6 cellular contexts compared by ENCODE assay signal in genomic region chr7:100867796-100868485, GRCh38. TPM values are rescaled to one million over a fixed set of nuclear protein-coding genes. Genes with fewer than 3 reads are reported as not detected.
DNase-seq lines count a peak whose midpoint lies in the region; ATAC-seq and TF ChIP-seq lines count a peak whose summit lies in the region.

No MANE protein-coding gene starts in this region.

- H3K9me3 ChIP-seq in mucosa of descending colon = no peaks in the 10 kb centered on the region

- peaks cover 6% of the 10 kb centered on the region for H3K4me1 ChIP-seq in mucosa of descending colon (ENCODE audit: low read depth)

- peak overlapping the region; percentile 87 for H3K4me3 Mint-ChIP-seq in activated naive CD8-positive, alpha-beta T cell treated with anti-CD3 and anti-CD28 coated beads, Interleukin-2, amount 50 U/mL, for 24 hours

- ATAC-seq in activated naive CD8-positive, alpha-beta T cell treated with anti-CD3 and anti-CD28 coated beads, Interleukin-2, amount 50 U/mL, for 24 hours = no peak
- ATAC-seq in mucosa of descending colon = peak; percentile 3
- ATAC-seq in GM21825 (IDR thresholded peaks at IDR 0.05; ENCODE audit: unreplicated experiment) = no peak

- H3K4me3 ChIP-seq in GM12865 (ENCODE audit: low read depth, low read length) (peak overlapping the region; percentile 67), mucosa of descending colon (peak overlapping the region; percentile 29)

- H3K4me1 Mint-ChIP-seq in activated naive CD8-positive, alpha-beta T cell treated with anti-CD3 and anti-CD28 coated beads, Interleukin-2, amount 50 U/mL, for 24 hours = peaks cover 20% of the 10 kb centered on the region

- TF ChIP-seq CTCF in GM12865 (IDR thresholded peaks at IDR 0.05; ENCODE audit: insufficient read depth, low read depth, low read length, missing control alignments) = no peak
- TF ChIP-seq CTCF in mucosa of descending colon (IDR thresholded peaks at IDR 0.05) = no peak

- DNase-seq in GM12865 (ENCODE audit: low read depth) (peak; percentile 67), mucosa of descending colon (peak in 2 of 3 donors; percentile 50 to 52), activated gamma-delta T cell (lab: John Stamatoyannopoulos, UW) (no peak), KG1 (lab: John Stamatoyannopoulos, UW) (no peak)
- DNase-seq in activated naive CD8-positive, alpha-beta T cell treated with anti-CD3 and anti-CD28 coated beads, Interleukin-2, amount 50 U/mL, for 24 hours = no peak

- no peaks in the 10 kb centered on the region for H3K36me3 ChIP-seq in mucosa of descending colon (ENCODE audit: low read depth)

- no peaks in the 10 kb centered on the region for H3K27me3 Mint-ChIP-seq in activated naive CD8-positive, alpha-beta T cell treated with anti-CD3 and anti-CD28 coated beads, Interleukin-2, amount 50 U/mL, for 24 hours

- H3K36me3 Mint-ChIP-seq in activated naive CD8-positive, alpha-beta T cell treated with anti-CD3 and anti-CD28 coated beads, Interleukin-2, amount 50 U/mL, for 24 hours (ENCODE audit: low read depth) = peaks cover 15% of the 10 kb centered on the region

- peak overlapping the region; percentile 68 for H3K27ac Mint-ChIP-seq in activated naive CD8-positive, alpha-beta T cell treated with anti-CD3 and anti-CD28 coated beads, Interleukin-2, amount 50 U/mL, for 24 hours

- no peaks in the 10 kb centered on the region for H3K9me3 Mint-ChIP-seq in activated naive CD8-positive, alpha-beta T cell treated with anti-CD3 and anti-CD28 coated beads, Interleukin-2, amount 50 U/mL, for 24 hours

- intact Hi-C loops in mucosa of descending colon (cut with DNase I, micrococcal nuclease) = loop anchor here in 1 of 2 donors (10.0 kb wide), 1 partner anchor 163 kb away; the partner anchor contains the start of gene POP7

RNA-seq across cellular contexts. Expression of gene TRIP6, which starts 0.8 kb away (rescaled TPM):
- 10 to 100 TPM; 27.8 to 42.7 (median 30.0) TPM for total RNA-seq in mucosa of descending colon

RNA-seq across cellular contexts. Expression of gene SRRT, which starts 7.0 kb away (rescaled TPM):
- total RNA-seq in mucosa of descending colon = 100 to 1,000 TPM; 112 to 129 (median 120) TPM

RNA-seq across cellular contexts. Expression of gene SLC12A9, which starts 15.4 kb away (rescaled TPM):
- 10 to 100 TPM; 27.9 to 34.0 (median 33.5) TPM for total RNA-seq in mucosa of descending colon

RNA-seq across cellular contexts. Expression of gene UFSP1, which starts 21.6 kb away (rescaled TPM):
- total RNA-seq in mucosa of descending colon = 1 to 10 TPM; 2.1 to 3.4 (median 3.0) TPM

RNA-seq across cellular contexts. Expression of gene ACHE, which starts 27.7 kb away (rescaled TPM):
- 10 to 100 TPM; 16.2 to 41.4 (median 20.9) TPM for total RNA-seq in mucosa of descending colon

Comparison
In these comparisons a context has a peak if more than half of its experiments do, and no peak if none do; other contexts are left out.
1. DNase-seq: peak in GM12865 (single experiment) and mucosa of descending colon (2 of 3); none in activated naive CD8-positive, alpha-beta T cell treated with anti-CD3 and anti-CD28 coated beads, Interleukin-2, amount 50 U/mL, for 24 hours (single experiment), activated gamma-delta T cell (single experiment) and KG1 (single experiment).